In genomic region chr11:73376168-73376802, GRCh38 we compare ENCODE assay signal across 1 cellular context.
TF ChIP-seq lines count a peak whose summit lies in the region.

RELT (plus strand) TSS chr11:73376399; CDS start chr11:73389137, 12,738 bp downstream.

TF ChIP-seq in HepG2, 621 proteins besides CTCF, POLR2A, EP300 and RAD21 (continued from another document and continues in another):
- TF ChIP-seq SIX4 (CRISPR knock-in tag; IDR thresholded peaks at IDR 0.05) (no peak; the same call in 1 of the 2 replicates), TAF15 (IDR thresholded peaks at IDR 0.05; ENCODE audit: low read depth, low read length, poor library complexity, severe bottlenecking) (no peak), FOXP1 (IDR thresholded peaks at IDR 0.05) (no peak), FOXP1 (CRISPR knock-in tag; IDR thresholded peaks at IDR 0.05) (no peak), ZNF547 (CRISPR knock-in tag; IDR thresholded peaks at IDR 0.05) (peak; percentile 43; the same call in 1 of the 2 replicates), THAP9 (CRISPR knock-in tag; IDR thresholded peaks at IDR 0.05; ENCODE audit: borderline replicate concordance) (no peak), MXD3 (CRISPR knock-in tag; IDR thresholded peaks at IDR 0.05) (no peak; the same call in 1 of the 2 replicates), HOXA3 (CRISPR knock-in tag; IDR thresholded peaks at IDR 0.05) (peak; percentile 92), ZNF775 (CRISPR knock-in tag; IDR thresholded peaks at IDR 0.05; ENCODE audit: borderline replicate concordance) (no peak), SRF (IDR thresholded peaks at IDR 0.05; ENCODE audit: low read depth, low read length) (no peak), ZNF281 (CRISPR knock-in tag; IDR thresholded peaks at IDR 0.05; ENCODE audit: borderline replicate concordance) (no peak), WIZ (CRISPR knock-in tag; IDR thresholded peaks at IDR 0.05) (no peak), ZBTB25 (CRISPR knock-in tag; IDR thresholded peaks at IDR 0.05) (peak; percentile 26; the same call in 1 of the 2 replicates), ZIK1 (CRISPR knock-in tag; IDR thresholded peaks at IDR 0.05; ENCODE audit: borderline replicate concordance, low read depth) (peak; percentile 62), ZBTB49 (CRISPR knock-in tag; IDR thresholded peaks at IDR 0.05; ENCODE audit: borderline replicate concordance) (no peak), ZNF468 (CRISPR knock-in tag; IDR thresholded peaks at IDR 0.05) (0 out of 2 replicates have a peak, but pooled peaks have one; percentile 6), ZNF207 (IDR thresholded peaks at IDR 0.05; ENCODE audit: borderline replicate concordance) (no peak), IRF9 (CRISPR knock-in tag; IDR thresholded peaks at IDR 0.05; ENCODE audit: borderline replicate concordance) (no peak; the same call in 1 of the 2 replicates), RAD51 (IDR thresholded peaks at IDR 0.05; ENCODE audit: borderline replicate concordance) (no peak), IRX3 (CRISPR knock-in tag; IDR thresholded peaks at IDR 0.05; ENCODE audit: borderline replicate concordance, low read depth) (no peak), STAG1 (CRISPR knock-in tag; IDR thresholded peaks at IDR 0.05) (peak; percentile 48), CBX5 (CRISPR knock-in tag; IDR thresholded peaks at IDR 0.05; ENCODE audit: borderline replicate concordance) (no peak), ZBTB33 (CRISPR knock-in tag; IDR thresholded peaks at IDR 0.05) (no peak), ZNF101 (CRISPR knock-in tag; IDR thresholded peaks at IDR 0.05; ENCODE audit: borderline replicate concordance, low read depth) (no peak), ZNF230 (CRISPR knock-in tag; IDR thresholded peaks at IDR 0.05) (no peak), GTF3A (CRISPR knock-in tag; conservative IDR thresholded peaks at IDR 0.05) (no peak), ZMYM4 (CRISPR knock-in tag; IDR thresholded peaks at IDR 0.05) (peak; percentile 74), ZNF670 (CRISPR knock-in tag; IDR thresholded peaks at IDR 0.05; ENCODE audit: borderline replicate concordance) (no peak), ZNF710 (CRISPR knock-in tag; IDR thresholded peaks at IDR 0.05; ENCODE audit: borderline replicate concordance) (no peak), ZNF740 (CRISPR knock-in tag; IDR thresholded peaks at IDR 0.05) (peak; percentile 98), E2F2 (CRISPR knock-in tag; IDR thresholded peaks at IDR 0.05; ENCODE audit: borderline replicate concordance) (no peak), TBP (CRISPR knock-in tag; IDR thresholded peaks at IDR 0.05) (no peak), ZNF800 (CRISPR knock-in tag; IDR thresholded peaks at IDR 0.05) (no peak)
